18 cellular contexts compared by ENCODE assay signal in genomic region chr11:75333022-75333806, GRCh38. TPM values are rescaled to one million over a fixed set of nuclear protein-coding genes. Genes with fewer than 3 reads are reported as not detected.
A peak's percentile ranks its signal among the peaks of the same experiment; 100 is the strongest.
DNase-seq lines count a peak whose midpoint lies in the region; ATAC-seq lines count a peak whose summit lies in the region.
"Had no signal": no experiment of that assay in that cellular context is flagged by ENCODE, and none has a peak within 500 bp of the region (broad histone marks: within the 10 kb centered on the region; RNA-seq: fewer than 3 reads in every experiment).

No MANE protein-coding gene starts in this region.

- H3K4me1 ChIP-seq in naive thymus-derived CD4-positive, alpha-beta T cell (ENCODE audit: control insufficient read depth in 2 of 2, insufficient read depth in 2 of 2, low read length in 2 of 2) = peaks cover 16 to 64% of the 10 kb centered on the region in 2 donors
- H3K4me1 ChIP-seq in subcutaneous abdominal adipose tissue (ENCODE audit: control insufficient read depth in 5 of 5, insufficient read depth in 5 of 5, low read length in 5 of 5) = peaks cover 17 to 76% (median 67%) of the 10 kb centered on the region in 5 donors

- H3K9ac ChIP-seq in subcutaneous abdominal adipose tissue (ENCODE audit: low read length in 5 of 5) = peak overlapping the region in 2 of 5 donors; percentile 25 to 33

- peak overlapping the region; percentile 49 for H3K4me3 Mint-ChIP-seq in activated naive CD8-positive, alpha-beta T cell
- H3K4me3 Mint-ChIP-seq in activated naive CD8-positive, alpha-beta T cell treated with anti-CD3 and anti-CD28 coated beads, Interleukin-2, amount 50 U/mL, for 24 hours = no peak overlapping the region
- no peak overlapping the region for H3K4me3 Mint-ChIP-seq in activated naive CD8-positive, alpha-beta T cell treated with anti-CD3 and anti-CD28 coated beads, Interleukin-2, amount 10 ng/mL, durations not matched to agents 7 days and 5 days
- peak overlapping the region in 4 of 10 donors; percentile 5 to 45 (median 22) for H3K4me3 Mint-ChIP-seq in naive thymus-derived CD4-positive, alpha-beta T cell
- H3K4me3 Mint-ChIP-seq in stimulated activated memory B cell treated with anti-CD40 and anti-IgM and Interleukin-4, amounts not matched to agents 10 μg/mL and 1 μg/mL and 100 μg/mL, for 72 hours = no peak overlapping the region
- H3K4me3 Mint-ChIP-seq: activated CD4-positive, alpha-beta memory T cell treated with anti-CD3 and anti-CD28 coated beads for 36 hours; activated T-cell treated with anti-CD3 and anti-CD28 coated beads, Interleukin-2, amount 50 U/mL, for 72 hours; memory B cell had no signal

- no peak overlapping the region for H3K27ac ChIP-seq in naive thymus-derived CD4-positive, alpha-beta T cell (ENCODE audit: low read depth, low read length)
- H3K27ac ChIP-seq in subcutaneous abdominal adipose tissue (ENCODE audit: low read depth, low read length) = peak overlapping the region; percentile 58

- no peaks in the 10 kb centered on the region for H3K27me3 Mint-ChIP-seq in activated naive CD8-positive, alpha-beta T cell
- no peaks in the 10 kb centered on the region for H3K27me3 Mint-ChIP-seq in activated naive CD8-positive, alpha-beta T cell treated with anti-CD3 and anti-CD28 coated beads, Interleukin-2, amount 50 U/mL, for 24 hours
- no peaks in the 10 kb centered on the region for H3K27me3 Mint-ChIP-seq in activated naive CD8-positive, alpha-beta T cell treated with anti-CD3 and anti-CD28 coated beads, Interleukin-2, amount 10 ng/mL, durations not matched to agents 7 days and 5 days
- H3K27me3 Mint-ChIP-seq in naive thymus-derived CD4-positive, alpha-beta T cell = no peaks in the 10 kb centered on the region
- H3K27me3 Mint-ChIP-seq in stimulated activated memory B cell treated with anti-CD40 and anti-IgM and Interleukin-4, amounts not matched to agents 10 μg/mL and 1 μg/mL and 100 μg/mL, for 72 hours = no peaks in the 10 kb centered on the region
- H3K27me3 Mint-ChIP-seq: activated CD4-positive, alpha-beta memory T cell treated with anti-CD3 and anti-CD28 coated beads for 36 hours had no signal

- peaks cover 3% of the 10 kb centered on the region for H3K36me3 Mint-ChIP-seq in activated naive CD8-positive, alpha-beta T cell
- peaks cover 3% of the 10 kb centered on the region for H3K36me3 Mint-ChIP-seq in activated naive CD8-positive, alpha-beta T cell treated with anti-CD3 and anti-CD28 coated beads, Interleukin-2, amount 50 U/mL, for 24 hours (ENCODE audit: low read depth)
- peaks cover 42% of the 10 kb centered on the region for H3K36me3 Mint-ChIP-seq in activated naive CD8-positive, alpha-beta T cell treated with anti-CD3 and anti-CD28 coated beads, Interleukin-2, amount 10 ng/mL, durations not matched to agents 7 days and 5 days
- peaks cover 4 to 31% (median 9%) of the 10 kb centered on the region in 5 donors for H3K36me3 Mint-ChIP-seq in naive thymus-derived CD4-positive, alpha-beta T cell
- H3K36me3 Mint-ChIP-seq in stimulated activated memory B cell treated with anti-CD40 and anti-IgM and Interleukin-4, amounts not matched to agents 10 μg/mL and 1 μg/mL and 100 μg/mL, for 72 hours = no peaks in the 10 kb centered on the region
- H3K36me3 Mint-ChIP-seq: activated CD4-positive, alpha-beta memory T cell treated with anti-CD3 and anti-CD28 coated beads for 36 hours had no signal

- DNase-seq in activated naive CD8-positive, alpha-beta T cell treated with anti-CD3 and anti-CD28 coated beads, Interleukin-2, amount 50 U/mL, for 24 hours = no peak
- no peak for DNase-seq in activated naive CD8-positive, alpha-beta T cell treated with anti-CD3 and anti-CD28 coated beads, Interleukin-2, amount 10 ng/mL, durations not matched to agents 7 days and 5 days
- no peak for DNase-seq in naive thymus-derived CD4-positive, alpha-beta T cell
- no peak for DNase-seq in MG63
- DNase-seq: 8988T; activated CD4-positive, alpha-beta memory T cell treated with anti-CD3 and anti-CD28 coated beads for 36 hours; activated T-cell treated with anti-CD3 and anti-CD28 coated beads, Interleukin-2, amount 50 U/mL, for 72 hours; NCI-H1417; NCI-H2171; nucleus accumbens; stimulated activated CD4-positive, alpha-beta T cell treated with anti-CD3 and anti-CD28 coated beads, Interleukin-4, amount 100 ng/mL, for 4 hours; stimulated activated CD8-positive, alpha-beta memory T cell treated with anti-CD3 and anti-CD28 coated beads, Interleukin-4, amount 100 ng/mL, for 48 hours had no signal

- no peaks in the 10 kb centered on the region for H3K9me3 ChIP-seq in naive thymus-derived CD4-positive, alpha-beta T cell (ENCODE audit: control insufficient read depth in 2 of 3, low read length in 3 of 3)
- no peaks in the 10 kb centered on the region for H3K9me3 ChIP-seq in subcutaneous abdominal adipose tissue (ENCODE audit: control insufficient read depth in 5 of 5, low read length in 5 of 5)
- peaks cover 8% of the 10 kb centered on the region for H3K9me3 ChIP-seq in MG63
- H3K9me3 ChIP-seq: tibial nerve had no signal

- peaks cover 92% of the 10 kb centered on the region for H3K4me1 Mint-ChIP-seq in activated naive CD8-positive, alpha-beta T cell (ENCODE audit: low read depth)
- H3K4me1 Mint-ChIP-seq in activated naive CD8-positive, alpha-beta T cell treated with anti-CD3 and anti-CD28 coated beads, Interleukin-2, amount 50 U/mL, for 24 hours = peaks cover 73% of the 10 kb centered on the region
- H3K4me1 Mint-ChIP-seq in activated naive CD8-positive, alpha-beta T cell treated with anti-CD3 and anti-CD28 coated beads, Interleukin-2, amount 10 ng/mL, durations not matched to agents 7 days and 5 days = peaks cover 69% of the 10 kb centered on the region
- H3K4me1 Mint-ChIP-seq in naive thymus-derived CD4-positive, alpha-beta T cell = peaks cover 59 to 98% (median 84%) of the 10 kb centered on the region in 7 donors
- H3K4me1 Mint-ChIP-seq in stimulated activated memory B cell treated with anti-CD40 and anti-IgM and Interleukin-4, amounts not matched to agents 10 μg/mL and 1 μg/mL and 100 μg/mL, for 72 hours = peaks cover 13% of the 10 kb centered on the region

- H3K27me3 ChIP-seq in naive thymus-derived CD4-positive, alpha-beta T cell (ENCODE audit: control insufficient read depth in 2 of 2, insufficient read depth in 2 of 2, low read length in 2 of 2) = no peaks in the 10 kb centered on the region
- H3K27me3 ChIP-seq in subcutaneous abdominal adipose tissue (ENCODE audit: control insufficient read depth in 5 of 5, insufficient read depth in 4 of 5, low read length in 5 of 5) = no peaks in the 10 kb centered on the region
- no peaks in the 10 kb centered on the region for H3K27me3 ChIP-seq in MG63
- H3K27me3 ChIP-seq: tibial nerve had no signal

- intact Hi-C loops in naive thymus-derived CD4-positive, alpha-beta T cell (cut with micrococcal nuclease) = no loop called here

- H3K4me3 ChIP-seq in naive thymus-derived CD4-positive, alpha-beta T cell (ENCODE audit: low read length) = no peak overlapping the region
- H3K4me3 ChIP-seq in subcutaneous abdominal adipose tissue (ENCODE audit: low read depth in 1 of 5, low read length in 5 of 5) = peak overlapping the region in 1 of 5 donors; percentile 22
- H3K4me3 ChIP-seq in MG63 = no peak overlapping the region
- H3K4me3 ChIP-seq: tibial nerve had no signal

- CTCF ChIA-PET in naive thymus-derived CD4-positive, alpha-beta T cell (lab: Charles Lee) = interaction anchor here (0.7 to 9.7 kb wide), 4 partner anchors 7 to 56 kb away, joined by 3 to 92 read pairs (median 19); no protein-coding TSS in a partner anchor

- no peaks in the 10 kb centered on the region for H3K36me3 ChIP-seq in naive thymus-derived CD4-positive, alpha-beta T cell (ENCODE audit: control insufficient read depth in 2 of 3, insufficient read depth in 3 of 3, low read length in 3 of 3)
- H3K36me3 ChIP-seq in subcutaneous abdominal adipose tissue (ENCODE audit: control insufficient read depth in 5 of 5, insufficient read depth in 5 of 5, low read length in 5 of 5) (no peaks in the 10 kb centered on the region), MG63 (no peaks in the 10 kb centered on the region)
- H3K36me3 ChIP-seq: tibial nerve had no signal

- peak overlapping the region; percentile 86 for H3K27ac Mint-ChIP-seq in activated naive CD8-positive, alpha-beta T cell
- H3K27ac Mint-ChIP-seq in activated naive CD8-positive, alpha-beta T cell treated with anti-CD3 and anti-CD28 coated beads, Interleukin-2, amount 50 U/mL, for 24 hours = no peak overlapping the region
- H3K27ac Mint-ChIP-seq in activated naive CD8-positive, alpha-beta T cell treated with anti-CD3 and anti-CD28 coated beads, Interleukin-2, amount 10 ng/mL, durations not matched to agents 7 days and 5 days = peak overlapping the region; percentile 43
- peak overlapping the region; percentile 7 to 92 (median 81) for H3K27ac Mint-ChIP-seq in naive thymus-derived CD4-positive, alpha-beta T cell
- H3K27ac Mint-ChIP-seq in stimulated activated memory B cell treated with anti-CD40 and anti-IgM and Interleukin-4, amounts not matched to agents 10 μg/mL and 1 μg/mL and 100 μg/mL, for 72 hours = no peak overlapping the region
- H3K27ac Mint-ChIP-seq: activated CD4-positive, alpha-beta memory T cell treated with anti-CD3 and anti-CD28 coated beads for 36 hours; activated T-cell treated with anti-CD3 and anti-CD28 coated beads, Interleukin-2, amount 50 U/mL, for 72 hours; memory B cell had no signal

- no peaks in the 10 kb centered on the region for H3K9me3 Mint-ChIP-seq in activated naive CD8-positive, alpha-beta T cell (ENCODE audit: low read depth)
- no peaks in the 10 kb centered on the region for H3K9me3 Mint-ChIP-seq in activated naive CD8-positive, alpha-beta T cell treated with anti-CD3 and anti-CD28 coated beads, Interleukin-2, amount 50 U/mL, for 24 hours
- peaks cover 3% of the 10 kb centered on the region for H3K9me3 Mint-ChIP-seq in activated naive CD8-positive, alpha-beta T cell treated with anti-CD3 and anti-CD28 coated beads, Interleukin-2, amount 10 ng/mL, durations not matched to agents 7 days and 5 days
- peaks cover 0 to 5% (median 0%) of the 10 kb centered on the region in 11 donors for H3K9me3 Mint-ChIP-seq in naive thymus-derived CD4-positive, alpha-beta T cell
- H3K9me3 Mint-ChIP-seq in stimulated activated memory B cell treated with anti-CD40 and anti-IgM and Interleukin-4, amounts not matched to agents 10 μg/mL and 1 μg/mL and 100 μg/mL, for 72 hours = no peaks in the 10 kb centered on the region
- H3K9me3 Mint-ChIP-seq: activated CD4-positive, alpha-beta memory T cell treated with anti-CD3 and anti-CD28 coated beads for 36 hours had no signal

- no peak for ATAC-seq in activated naive CD8-positive, alpha-beta T cell treated with anti-CD3 and anti-CD28 coated beads, Interleukin-2, amount 50 U/mL, for 24 hours
- ATAC-seq in activated naive CD8-positive, alpha-beta T cell treated with anti-CD3 and anti-CD28 coated beads, Interleukin-2, amount 10 ng/mL, durations not matched to agents 7 days and 5 days (ENCODE audit: low read depth) = no peak
- ATAC-seq in naive thymus-derived CD4-positive, alpha-beta T cell = no peak
- no peak for ATAC-seq in HG02763 (IDR thresholded peaks at IDR 0.05; ENCODE audit: unreplicated experiment)
- ATAC-seq in stimulated activated memory B cell treated with anti-CD40 and anti-IgM and Interleukin-4, amounts not matched to agents 10 μg/mL and 1 μg/mL and 100 μg/mL, for 72 hours = no peak
- ATAC-seq: activated T-cell treated with anti-CD3 and anti-CD28 coated beads, Interleukin-2, amount 50 U/mL, for 72 hours had no signal

- POLR2A ChIA-PET in activated naive CD8-positive, alpha-beta T cell treated with anti-CD3 and anti-CD28 coated beads, Interleukin-2, amount 10 ng/mL, durations not matched to agents 7 days and 5 days (lab: Charles Lee) = no interaction called here
- POLR2A ChIA-PET in naive thymus-derived CD4-positive, alpha-beta T cell (lab: Charles Lee) = interaction anchor here (0.7 to 8.4 kb wide), 5 partner anchors 8 to 57 kb away, joined by 3 to 94 read pairs (median 4); partner anchors contain the start of gene ARRB1

RNA-seq across cellular contexts. Expression of gene ARRB1, which starts 18.2 kb away (rescaled TPM):
- 10 to 100 TPM; 61.8 to 64.8 TPM for total RNA-seq in activated naive CD8-positive, alpha-beta T cell treated with anti-CD3 and anti-CD28 coated beads, Interleukin-2, amount 10 ng/mL, durations not matched to agents 7 days and 5 days
- 100 to 1,000 TPM in 1 of 5 experiments, 10 to 100 TPM in 4; 47.8 to 104 (median 63.9) TPM for total RNA-seq in naive thymus-derived CD4-positive, alpha-beta T cell
- polyA plus RNA-seq in naive thymus-derived CD4-positive, alpha-beta T cell = 1 to 10 TPM; 7.5 to 9.0 TPM
- total RNA-seq in MG63 (2014; rRNA removed; shearing (Covaris generic); ENCODE audit: low replicate concordance) = 8.0 and 17.2 TPM in 2 replicates

Comparison
In these comparisons a context has a peak if more than half of its experiments do, and no peak if none do; other contexts are left out.
1. H3K27ac Mint-ChIP-seq: peak in activated naive CD8-positive, alpha-beta T cell (single experiment), activated naive CD8-positive, alpha-beta T cell treated with anti-CD3 and anti-CD28 coated beads, Interleukin-2, amount 10 ng/mL, durations not matched to agents 7 days and 5 days (single experiment) and naive thymus-derived CD4-positive, alpha-beta T cell (9 of 9); none in activated naive CD8-positive, alpha-beta T cell treated with anti-CD3 and anti-CD28 coated beads, Interleukin-2, amount 50 U/mL, for 24 hours (single experiment) and stimulated activated memory B cell treated with anti-CD40 and anti-IgM and Interleukin-4, amounts not matched to agents 10 μg/mL and 1 μg/mL and 100 μg/mL, for 72 hours (single experiment).